In genomic region chr1:237145379-237145778, GRCh38 we compare ENCODE assay signal across 21 cellular contexts.
DNase-seq lines count a peak whose midpoint lies in the region; ATAC-seq and TF ChIP-seq lines count a peak whose summit lies in the region.
"Had no signal": no experiment of that assay in that cellular context is flagged by ENCODE, and none has a peak within 500 bp of the region (broad histone marks: within the 10 kb centered on the region; RNA-seq: fewer than 3 reads in every experiment).

No MANE protein-coding gene starts in this region.

- H3K9me3 ChIP-seq in esophagus muscularis mucosa (no peaks in the 10 kb centered on the region), left ventricle myocardium inferior (replicated peaks) (no peaks in the 10 kb centered on the region), sigmoid colon (no peaks in the 10 kb centered on the region), upper lobe of right lung (no peaks in the 10 kb centered on the region)

- H3K27me3 ChIP-seq in esophagus muscularis mucosa (no peaks in the 10 kb centered on the region), left ventricle myocardium inferior (ENCODE audit: low read depth) (no peaks in the 10 kb centered on the region), sigmoid colon (no peaks in the 10 kb centered on the region), upper lobe of right lung (no peaks in the 10 kb centered on the region)

- ATAC-seq in upper lobe of right lung (no peak), HG03135 (IDR thresholded peaks at IDR 0.05; ENCODE audit: unreplicated experiment) (no peak)
- ATAC-seq: GM12878, GM23338, HCT116 had no signal

- intact Hi-C loops in esophagus muscularis mucosa (cut with DNase I), result no loop called here
- intact Hi-C loops in left ventricle myocardium inferior (cut with micrococcal nuclease), result no loop called here
- intact Hi-C loops in sigmoid colon (cut with DNase I), result no loop called here
- intact Hi-C loops in upper lobe of right lung (cut with DNase I), result no loop called here

- DNase-seq in esophagus muscularis mucosa (ENCODE audit: extremely low spot score) (no peak), left ventricle myocardium inferior (no peak), sigmoid colon (no peak), upper lobe of right lung (no peak), NCI-H2171 (lab: John Stamatoyannopoulos, UW) (no peak), NCI-H1436 (lab: John Stamatoyannopoulos, UW) (no peak)
- DNase-seq: Calu3; CD4-positive, alpha-beta memory T cell; DND-41; GDM1; IMR-90; Karpas-422; MM.1S; NCI-H1092 treated with DMSO at 0.1 percent for 48 hours; NCI-H1694; NCI-H226; NCI-H524 treated with DMSO at 0.1 percent for 48 hours had no signal

- no peak for TF ChIP-seq POLR2A in esophagus muscularis mucosa (IDR thresholded peaks at IDR 0.05; ENCODE audit: low read depth)
- no peak for TF ChIP-seq POLR2A in sigmoid colon (IDR thresholded peaks at IDR 0.05)

- no peaks in the 10 kb centered on the region for H3K36me3 ChIP-seq in esophagus muscularis mucosa
- no peaks in the 10 kb centered on the region for H3K36me3 ChIP-seq in left ventricle myocardium inferior
- H3K36me3 ChIP-seq in sigmoid colon, result no peaks in the 10 kb centered on the region
- no peaks in the 10 kb centered on the region for H3K36me3 ChIP-seq in upper lobe of right lung

- H3K4me1 ChIP-seq in esophagus muscularis mucosa (peaks cover 28 to 78% (median 63%) of the 10 kb centered on the region in 4 donors), left ventricle myocardium inferior (peaks cover 94% of the 10 kb centered on the region), sigmoid colon (peaks cover 0 to 79% (median 62%) of the 10 kb centered on the region in 4 donors), upper lobe of right lung (peaks cover 5% of the 10 kb centered on the region)

- H3K4me3 ChIP-seq in esophagus muscularis mucosa (no peak overlapping the region), left ventricle myocardium inferior (peak overlapping the region; percentile 29), sigmoid colon (no peak overlapping the region), upper lobe of right lung (no peak overlapping the region)
- H3K4me3 ChIP-seq: GM12878, GM23338 had no signal

- TF ChIP-seq CTCF in esophagus muscularis mucosa (IDR thresholded peaks at IDR 0.05), result no peak
- no peak for TF ChIP-seq CTCF in left ventricle myocardium inferior (IDR thresholded peaks at IDR 0.05; ENCODE audit: borderline replicate concordance)
- no peak for TF ChIP-seq CTCF in sigmoid colon (IDR thresholded peaks at IDR 0.05)
- no peak for TF ChIP-seq CTCF in upper lobe of right lung (IDR thresholded peaks at IDR 0.05)

- H3K27ac ChIP-seq in esophagus muscularis mucosa (replicated peaks in 1 of 4) (peak overlapping the region; percentile 18 to 82 (median 46)), left ventricle myocardium inferior (replicated peaks) (peak overlapping the region; percentile 70), sigmoid colon (peak overlapping the region in 3 of 4 donors; percentile 59 to 78 (median 66)), upper lobe of right lung (peak overlapping the region; percentile 42)

- 86% methylated on average over 1 of the region's 1 CpG for WGBS in esophagus muscularis mucosa
- 90% methylated on average over 1 of the region's 1 CpG for WGBS in sigmoid colon, 2 donors

- TF ChIP-seq EP300 in esophagus muscularis mucosa (IDR thresholded peaks at IDR 0.05) (no peak), sigmoid colon (IDR thresholded peaks at IDR 0.05) (no peak)
